Comparison of ENCODE assay signal across 27 cellular contexts in genomic region chr10:4606856-4607636, GRCh38.
DNase-seq lines count a peak whose midpoint lies in the region; ATAC-seq and TF ChIP-seq lines count a peak whose summit lies in the region.
"Had no signal": no experiment of that assay in that cellular context is flagged by ENCODE, and none has a peak within 500 bp of the region (broad histone marks: within the 10 kb centered on the region; RNA-seq: fewer than 3 reads in every experiment).

No MANE protein-coding gene starts in this region.

- H3K9me1 ChIP-seq in IMR-90 (ENCODE audit: insufficient read depth, low read length), result no peaks in the 10 kb centered on the region

- H3K9me3 ChIP-seq in IMR-90 (ENCODE audit: control insufficient read depth, insufficient read depth, low read length) (no peaks in the 10 kb centered on the region), fibroblast of lung (ENCODE audit: control insufficient read depth, insufficient read depth, low read depth, low read length) (no peaks in the 10 kb centered on the region), trophoblast cell (ENCODE audit: insufficient read depth, low read depth, low read length) (no peaks in the 10 kb centered on the region), gastroesophageal sphincter (no peaks in the 10 kb centered on the region)

- H3K4me1 Mint-ChIP-seq in GM23338, result no peaks in the 10 kb centered on the region
- H3K4me1 Mint-ChIP-seq: CD8-positive, alpha-beta memory T cell; IgD-negative memory B cell had no signal

- no TSS peak for BruUV-seq in IMR-90 (replicated peaks; lab: Mats Ljungman, UMichigan)

- H3K4ac ChIP-seq in IMR-90 (ENCODE audit: low read depth, low read length) (no peak overlapping the region; the same call in 1 of the 2 replicates), trophoblast cell (ENCODE audit: low read depth, low read length) (no peak overlapping the region)

- H2BK5ac ChIP-seq in IMR-90 (ENCODE audit: low read depth, low read length, poor library complexity, severe bottlenecking) (no peak overlapping the region), trophoblast cell (ENCODE audit: low read depth, low read length, poor library complexity) (no peak overlapping the region)

- no peak overlapping the region; the same call in 1 of the 2 replicates for H2AFZ ChIP-seq in GM23338
- H2AFZ ChIP-seq in IMR-90 (replicated peaks; ENCODE audit: low read length, poor library complexity), result peak overlapping the region; percentile 16
- H2AFZ ChIP-seq in fibroblast of lung (ENCODE audit: low read length), result peak overlapping the region; percentile 18
- H2AFZ ChIP-seq in trophoblast cell (ENCODE audit: insufficient read depth, low read length, poor library complexity), result no peak overlapping the region

- H4K91ac ChIP-seq in IMR-90 (ENCODE audit: insufficient read depth, low read depth, low read length) (no peak overlapping the region), trophoblast cell (ENCODE audit: low read depth, low read length) (no peak overlapping the region)

- H3K79me1 ChIP-seq in IMR-90 (ENCODE audit: low read depth in 1 of 2, low read length in 2 of 2), result no peaks in the 10 kb centered on the region
- no peaks in the 10 kb centered on the region for H3K79me1 ChIP-seq in trophoblast cell (ENCODE audit: low read length)

- no peak overlapping the region for H3K4me2 ChIP-seq in GM23338
- H3K4me2 ChIP-seq in IMR-90 (ENCODE audit: low read depth, low read length), result no peak overlapping the region
- H3K4me2 ChIP-seq in fibroblast of lung (ENCODE audit: extremely low read depth, insufficient read depth, low read length), result no peak overlapping the region
- no peak overlapping the region for H3K4me2 ChIP-seq in trophoblast cell (ENCODE audit: low read length)

- H3K56ac ChIP-seq in IMR-90 (ENCODE audit: extremely low read depth, insufficient read depth, low read length), result no peak overlapping the region

- no peak overlapping the region for H4K8ac ChIP-seq in IMR-90 (ENCODE audit: low read depth in 2 of 2, low read length in 2 of 2)
- no peak overlapping the region for H4K8ac ChIP-seq in trophoblast cell (ENCODE audit: low read depth, low read length)

- H2BK12ac ChIP-seq in trophoblast cell (ENCODE audit: low read length), result peak overlapping the region; percentile 13

- no peak for TF ChIP-seq CTCF in GM23338 (conservative IDR thresholded peaks at IDR 0.05; ENCODE audit: low read depth in 2 of 2)
- no peak for TF ChIP-seq CTCF in IMR-90 (conservative IDR thresholded peaks at IDR 0.05; ENCODE audit: low read depth, low read length)
- TF ChIP-seq CTCF in fibroblast of lung (conservative IDR thresholded peaks at IDR 0.05 in 1 of 2, IDR thresholded peaks at IDR 0.05 in 1 of 2; ENCODE audit: low read depth in 1 of 2, low read length in 2 of 2), result no peak
- no peak for TF ChIP-seq CTCF in gastroesophageal sphincter (IDR thresholded peaks at IDR 0.05)

- no peak overlapping the region for H3K4me3 Mint-ChIP-seq in GM23338
- H3K4me3 Mint-ChIP-seq: CD8-positive, alpha-beta memory T cell had no signal

- TF ChIP-seq RAD21 in IMR-90 (IDR thresholded peaks at IDR 0.05; ENCODE audit: low read length), result no peak

- H3K27me3 ChIP-seq in GM23338 (ENCODE audit: insufficient read depth) (no peaks in the 10 kb centered on the region), IMR-90 (ENCODE audit: control insufficient read depth, insufficient read depth, low read length) (no peaks in the 10 kb centered on the region), fibroblast of lung (ENCODE audit: control insufficient read depth, insufficient read depth, low read length) (no peaks in the 10 kb centered on the region), trophoblast cell (ENCODE audit: insufficient read depth, low read length) (no peaks in the 10 kb centered on the region), gastroesophageal sphincter (no peaks in the 10 kb centered on the region)

- no peaks in the 10 kb centered on the region for H3K4me1 ChIP-seq in GM23338 (ENCODE audit: insufficient read depth)
- no peaks in the 10 kb centered on the region for H3K4me1 ChIP-seq in IMR-90 (ENCODE audit: control insufficient read depth, insufficient read depth, low read length)
- no peaks in the 10 kb centered on the region for H3K4me1 ChIP-seq in fibroblast of lung (ENCODE audit: control insufficient read depth, extremely low read depth, insufficient read depth, low read length)
- H3K4me1 ChIP-seq in trophoblast cell (ENCODE audit: control insufficient read depth in 1 of 2, insufficient read depth in 2 of 2, low read length in 2 of 2), result no peaks in the 10 kb centered on the region
- H3K4me1 ChIP-seq in gastroesophageal sphincter, result no peaks in the 10 kb centered on the region

- in situ Hi-C loops in IMR-90 (cut with MboI; ENCODE audit: low sequenced_read_pairs), result no loop called here

- no peak overlapping the region for H3K27ac Mint-ChIP-seq in GM23338
- H3K27ac Mint-ChIP-seq: CD8-positive, alpha-beta memory T cell; IgD-negative memory B cell had no signal

- no peak overlapping the region for H2BK15ac ChIP-seq in IMR-90 (ENCODE audit: low read depth, low read length)

- ATAC-seq in GM23338, result peak; percentile 56; the same call in 2 of the 3 replicates
- ATAC-seq in IMR-90 (ENCODE audit: low read depth), result no peak
- no peak for ATAC-seq in HG02970 (IDR thresholded peaks at IDR 0.05; ENCODE audit: low FRiP score, unreplicated experiment)
- no peak for ATAC-seq in gastroesophageal sphincter
- no peak for ATAC-seq in HG02678 (IDR thresholded peaks at IDR 0.05; ENCODE audit: unreplicated experiment)
- ATAC-seq: GM12878, HCT116 had no signal

- H4K20me1 ChIP-seq in GM23338 (replicated peaks; ENCODE audit: insufficient read depth), result no peaks in the 10 kb centered on the region
- no peaks in the 10 kb centered on the region for H4K20me1 ChIP-seq in IMR-90 (ENCODE audit: insufficient read depth, low read length)
- H4K20me1 ChIP-seq in fibroblast of lung (ENCODE audit: control insufficient read depth, extremely low read depth, insufficient read depth, low read length), result no peaks in the 10 kb centered on the region

- H3K23ac ChIP-seq in IMR-90 (ENCODE audit: low read depth, low read length), result no peak overlapping the region
- H3K23ac ChIP-seq in trophoblast cell (ENCODE audit: low read length), result no peak overlapping the region

- H3K9me3 Mint-ChIP-seq in GM23338, result no peaks in the 10 kb centered on the region

- H3K36me3 Mint-ChIP-seq in GM23338 (ENCODE audit: low read depth), result no peaks in the 10 kb centered on the region
- H3K36me3 Mint-ChIP-seq: CD8-positive, alpha-beta memory T cell had no signal

- intact Hi-C loops in IMR-90 (cut with micrococcal nuclease), result no loop called here

- no peak overlapping the region for H4K5ac ChIP-seq in IMR-90 (ENCODE audit: low read depth, low read length)

- WGBS in IMR-90 (ENCODE audit: extremely low coverage in 2 of 2, insufficient read length in 1 of 2), 2 experiments, result no CpG with 5 or more reads among the region's 6 CpGs
- WGBS in trophoblast cell (ENCODE audit: extremely low coverage, insufficient coverage, insufficient read length), result no CpG with 5 or more reads among the region's 6 CpGs
- WGBS in gastroesophageal sphincter (ENCODE audit: low coverage in 1 of 2), 2 donors, result 90 to 98% methylated on average over 5 to 6 of the region's 6 CpGs

- no peak overlapping the region for H3K18ac ChIP-seq in IMR-90 (ENCODE audit: low read depth, low read length)
- no peak overlapping the region for H3K18ac ChIP-seq in trophoblast cell (ENCODE audit: low read length)

- TF ChIP-seq EP300 in gastroesophageal sphincter (IDR thresholded peaks at IDR 0.05), result no peak

- H3K27me3 Mint-ChIP-seq in GM23338 (ENCODE audit: insufficient read depth, low read depth, poor library complexity), result peaks cover 2% of the 10 kb centered on the region

- H3K27ac ChIP-seq in GM23338 (ENCODE audit: low read depth) (no peak overlapping the region), IMR-90 (ENCODE audit: insufficient read depth, low read length) (no peak overlapping the region), fibroblast of lung (ENCODE audit: insufficient read depth, low read length) (no peak overlapping the region), trophoblast cell (ENCODE audit: low read depth, low read length) (no peak overlapping the region), gastroesophageal sphincter (no peak overlapping the region)
- H3K27ac ChIP-seq: C4-2B, RWPE1 had no signal

- H3K36me3 ChIP-seq in GM23338 (ENCODE audit: insufficient read depth), result no peaks in the 10 kb centered on the region
- no peaks in the 10 kb centered on the region for H3K36me3 ChIP-seq in IMR-90 (ENCODE audit: control insufficient read depth, insufficient read depth, low read length)
- H3K36me3 ChIP-seq in fibroblast of lung (ENCODE audit: control insufficient read depth, insufficient read depth, low read length), result no peaks in the 10 kb centered on the region
- no peaks in the 10 kb centered on the region for H3K36me3 ChIP-seq in trophoblast cell (ENCODE audit: control insufficient read depth in 1 of 2, insufficient read depth in 2 of 2, low read length in 2 of 2)
- no peaks in the 10 kb centered on the region for H3K36me3 ChIP-seq in gastroesophageal sphincter

- H3K9ac ChIP-seq in IMR-90 (ENCODE audit: low read depth, low read length) (no peak overlapping the region), fibroblast of lung (ENCODE audit: insufficient read depth, low read length) (no peak overlapping the region), trophoblast cell (ENCODE audit: low read length) (no peak overlapping the region)

- H3K14ac ChIP-seq in IMR-90 (replicated peaks; ENCODE audit: low read depth, low read length) (no peak overlapping the region; the same call in 1 of the 2 replicates), trophoblast cell (ENCODE audit: low read length) (no peak overlapping the region)

- CTCF ChIA-PET in IMR-90 (lab: Yijun Ruan, JAX), result interaction anchor here (0.7 kb wide), 1 partner anchor 353 kb away, joined by 3 read pairs; no protein-coding TSS in a partner anchor

- dilution Hi-C loops in IMR-90 (cut with HindIII; ENCODE audit: low sequenced_read_pairs, unreplicated experiment), result no loop called here

- TF ChIP-seq POLR2A in IMR-90 (IDR thresholded peaks at IDR 0.05; ENCODE audit: low read depth, low read length) (no peak), gastroesophageal sphincter (IDR thresholded peaks at IDR 0.05) (no peak)

- no peaks in the 10 kb centered on the region for H3K9me2 ChIP-seq in GM23338 (ENCODE audit: insufficient read depth)

- POLR2A ChIA-PET in IMR-90 (lab: Charles Lee; ENCODE audit: unreplicated experiment), result no interaction called here

- H2BK20ac ChIP-seq in IMR-90 (ENCODE audit: low read depth, low read length), result no peak overlapping the region

- H3F3A ChIP-seq in GM23338 (replicated peaks; ENCODE audit: low read depth), result no peaks in the 10 kb centered on the region

- H2AK5ac ChIP-seq in IMR-90 (ENCODE audit: low read depth, low read length), result no peak overlapping the region
- no peak overlapping the region for H2AK5ac ChIP-seq in trophoblast cell (ENCODE audit: low read length)

- DNase-seq in GM23338 (ENCODE audit: low spot score), result peak; percentile 8
- no peak for DNase-seq in IMR-90
- DNase-seq in fibroblast of lung (ENCODE audit: low read depth in 2 of 2), result no peak
- DNase-seq in trophoblast cell, result no peak
- DNase-seq: CD8-positive, alpha-beta memory T cell; DMS 273 treated with DMSO at 0.1 percent for 48 hours; DMS79; EL; GDM1; GOT3; Karpas-422; NCI-H1092 treated with DMSO at 0.1 percent for 48 hours; NCI-H1436; NCI-H187; NCI-H2081 treated with DMSO at 0.1 percent for 48 hours; NCI-H2171; NCI-H226; NCI-H510A; SHP77 had no signal

- H3K79me2 ChIP-seq in GM23338 (replicated peaks; ENCODE audit: insufficient read depth) (no peaks in the 10 kb centered on the region), fibroblast of lung (ENCODE audit: control insufficient read depth, insufficient read depth, low read length) (no peaks in the 10 kb centered on the region), trophoblast cell (ENCODE audit: control insufficient read depth, insufficient read depth, low read length, poor library complexity) (no peaks in the 10 kb centered on the region)

- no peak overlapping the region for H2AK9ac ChIP-seq in IMR-90 (replicated peaks; ENCODE audit: low read depth, low read length, poor library complexity)

- no peak overlapping the region for H2BK120ac ChIP-seq in IMR-90 (ENCODE audit: low read depth, low read length)
- H2BK120ac ChIP-seq in trophoblast cell (ENCODE audit: insufficient read depth, low read length, poor library complexity), result no peak overlapping the region

- H3K4me3 ChIP-seq in GM23338 (no peak overlapping the region), IMR-90 (ENCODE audit: insufficient read depth, low read depth, low read length) (no peak overlapping the region), fibroblast of lung (replicated peaks in 1 of 4; ENCODE audit: control extremely low read depth in 1 of 4, insufficient read depth in 1 of 4, low read depth in 3 of 4, low read length in 4 of 4) (no peak overlapping the region), trophoblast cell (ENCODE audit: low read depth, low read length) (no peak overlapping the region), gastroesophageal sphincter (no peak overlapping the region)
- H3K4me3 ChIP-seq: GM12878 had no signal

- H4K12ac ChIP-seq in trophoblast cell (ENCODE audit: low read depth, low read length), result no peak overlapping the region

Comparison
In these comparisons a context has a peak if more than half of its experiments do, and no peak if none do; other contexts are left out.
1. H2AFZ ChIP-seq: peak in IMR-90 (single experiment) and fibroblast of lung (single experiment); none in GM23338 (single experiment) and trophoblast cell (single experiment).